In genomic region chr19:17469092-17469370, GRCh38 we compare ENCODE assay signal across 8 cellular contexts.
DNase-seq lines count a peak whose midpoint lies in the region; TF ChIP-seq lines count a peak whose summit lies in the region.

No MANE protein-coding gene starts in this region.

- DNase-seq in AG09309 (ENCODE audit: low read depth) (no peak), NCI-H345 treated with DMSO at 0.1 percent for 48 hours (lab: John Stamatoyannopoulos, UW; ENCODE audit: unreplicated experiment) (no peak), putamen (ENCODE audit: low spot score) (no peak), GM10266 (ENCODE audit: extremely low spot score) (no peak), glomerular visceral epithelial cell (ENCODE audit: extremely low spot score) (no peak)

- TF ChIP-seq CTCF in AG09309 (IDR thresholded peaks at IDR 0.05; ENCODE audit: control insufficient read depth, insufficient read depth, low read depth, low read length, missing control alignments), result no peak
- TF ChIP-seq CTCF in GM10266 (IDR thresholded peaks at IDR 0.05; ENCODE audit: control insufficient read depth, insufficient read depth, low read depth, missing control alignments), result no peak

- H3K36me3 ChIP-seq in HUES6 (ENCODE audit: control insufficient read depth, insufficient read depth, low read length) (no peaks in the 10 kb centered on the region), muscle layer of duodenum (ENCODE audit: control insufficient read depth in 1 of 2, insufficient read depth in 2 of 2, low read length in 2 of 2) (no peaks in the 10 kb centered on the region)

- H3K9me3 ChIP-seq in HUES6 (ENCODE audit: control insufficient read depth, insufficient read depth, low read depth, low read length) (no peaks in the 10 kb centered on the region), muscle layer of duodenum (ENCODE audit: control insufficient read depth in 1 of 2, low read length in 2 of 2) (no peaks in the 10 kb centered on the region)

- H3K4me1 ChIP-seq in HUES6 (ENCODE audit: control insufficient read depth, insufficient read depth, low read length) (peaks cover 18% of the 10 kb centered on the region), muscle layer of duodenum (ENCODE audit: control insufficient read depth in 1 of 2, insufficient read depth in 2 of 2, low read length in 2 of 2) (peaks cover 10 to 23% of the 10 kb centered on the region in 2 donors)

- peak overlapping the region; percentile 43 for H3K9ac ChIP-seq in HUES6 (ENCODE audit: low read length)

- H3K27ac ChIP-seq in HUES6 (ENCODE audit: low read depth, low read length) (no peak overlapping the region), cingulate gyrus (ENCODE audit: low read depth, low read length) (peak overlapping the region; percentile 85), muscle layer of duodenum (ENCODE audit: low read length) (no peak overlapping the region)

- peak overlapping the region; percentile 82 for H3K4me3 ChIP-seq in AG09309 (ENCODE audit: control insufficient read depth, low read depth, low read length)
- peak overlapping the region; percentile 80 for H3K4me3 ChIP-seq in HUES6 (ENCODE audit: low read depth, low read length)
- H3K4me3 ChIP-seq in muscle layer of duodenum (ENCODE audit: low read depth in 1 of 2, low read length in 2 of 2), result peak overlapping the region; percentile 75 to 78

- peaks cover 19% of the 10 kb centered on the region for H3K27me3 ChIP-seq in HUES6 (ENCODE audit: control insufficient read depth, insufficient read depth, low read length)
- no peaks in the 10 kb centered on the region for H3K27me3 ChIP-seq in muscle layer of duodenum (ENCODE audit: low read depth, low read length)
